Comparison of ENCODE assay signal across 8 cellular contexts in genomic region chr19:11504502-11505031, GRCh38. TPM values are rescaled to one million over a fixed set of nuclear protein-coding genes. Genes with fewer than 3 reads are reported as not detected.
DNase-seq lines count a peak whose midpoint lies in the region; ATAC-seq, FAIRE-seq and TF ChIP-seq lines count a peak whose summit lies in the region.

No MANE protein-coding gene starts in this region.

- TF ChIP-seq EP300 in GM12878 (IDR thresholded peaks at IDR 0.05; ENCODE audit: borderline replicate concordance in 1 of 2, control insufficient read depth in 1 of 2, low read depth in 2 of 2, low read length in 2 of 2): no peak

- H3K4me3 ChIP-seq in cardiac muscle cell (peak overlapping the region; percentile 87), GM12878 (peak overlapping the region; percentile 83), lower lobe of right lung (peak overlapping the region; percentile 91)

- peaks cover 8% of the 10 kb centered on the region for H3K4me1 Mint-ChIP-seq in type B pancreatic cell (ENCODE audit: unreplicated experiment)

- SMC1A ChIA-PET in GM12878 (lab: Charles Lee; ENCODE audit: uncharacterized antibody, unreplicated experiment): interaction anchor here (1.2 kb wide), 1 partner anchor 55 kb away, joined by 3 read pairs; no protein-coding TSS in a partner anchor

- RAD21 ChIA-PET in GM12878 (lab: Charles Lee; ENCODE audit: unreplicated experiment): interaction anchor here (0.6 kb wide), 1 partner anchor 54 kb away, joined by 3 read pairs; the partner anchor contains the start of gene ELOF1

- in situ Hi-C loops in GM12878 (cut with MboI): no loop called here

- H2AFZ ChIP-seq in GM12878 (ENCODE audit: control insufficient read depth, low read depth, low read length): peak overlapping the region; percentile 5; the same call in 1 of the 2 replicates

- POLR2A ChIA-PET in GM12878 (lab: Charles Lee): no interaction called here

- H3K4me3 Mint-ChIP-seq in type B pancreatic cell: peak overlapping the region; percentile 92

- H3K27me3 Mint-ChIP-seq in type B pancreatic cell: no peaks in the 10 kb centered on the region

- intact Hi-C loops in left cardiac atrium (cut with DNase I) (no loop called here), GM12878 (cut with micrococcal nuclease; ENCODE audit: unreplicated experiment) (loop anchor here (1.0 kb wide), 1 partner anchor 69 kb away; the partner anchor contains the start of genes ODAD3 and PRKCSH), lower lobe of right lung (cut with DNase I) (no loop called here)

- peak overlapping the region; percentile 54 for H3K9ac ChIP-seq in GM12878 (ENCODE audit: control insufficient read depth, insufficient read depth, low read length)

- 69% methylated on average over 7 of the region's 7 CpGs for WGBS in GM12878 (ENCODE audit: insufficient coverage, insufficient replicate concordance, low lambda C conversion rate, missing lambda C conversion rate)

- FAIRE-seq in GM12878 (lab: Jason Lieb, UNC): no peak

- peak overlapping the region; percentile 96 for H3K27ac ChIP-seq in cardiac muscle cell
- H3K27ac ChIP-seq in GM12878 (ENCODE audit: control insufficient read depth, insufficient read depth): no peak overlapping the region
- peak overlapping the region; percentile 96 for H3K27ac ChIP-seq in lower lobe of right lung

- TF ChIP-seq POLR2A in GM12878 (IDR thresholded peaks at IDR 0.05; ENCODE audit: low read depth, low read length) (no peak), GM18505 (IDR thresholded peaks at IDR 0.05; ENCODE audit: borderline replicate concordance, extremely low read depth, insufficient read depth, insufficient read length) (no peak)

- H3K27ac Mint-ChIP-seq in type B pancreatic cell: peak overlapping the region; percentile 91

- no peak for DNase-seq in cardiac muscle cell (ENCODE audit: low read depth in 1 of 2, low spot score in 1 of 2)
- no peak for DNase-seq in left cardiac atrium
- DNase-seq in GM12878 (ENCODE audit: low read depth, low spot score): no peak
- no peak for DNase-seq in lower lobe of right lung
- no peak for DNase-seq in type B pancreatic cell (ENCODE audit: extremely low spot score, unreplicated experiment)
- no peak for DNase-seq in DMS153 (lab: John Stamatoyannopoulos, UW)

- peaks cover 13% of the 10 kb centered on the region for H3K4me1 ChIP-seq in cardiac muscle cell (ENCODE audit: low read depth)
- no peaks in the 10 kb centered on the region for H3K4me1 ChIP-seq in GM12878 (ENCODE audit: control insufficient read depth, insufficient read depth, low read length)
- H3K4me1 ChIP-seq in lower lobe of right lung: peaks cover 9% of the 10 kb centered on the region

- no peaks in the 10 kb centered on the region for H3K36me3 Mint-ChIP-seq in type B pancreatic cell

- BruUV-seq in GM12878 (replicated peaks; lab: Mats Ljungman, UMichigan): no TSS peak

- H3K9me3 ChIP-seq in cardiac muscle cell (ENCODE audit: low read depth) (no peaks in the 10 kb centered on the region), GM12878 (replicated peaks; ENCODE audit: control insufficient read depth, insufficient read depth, low read length) (no peaks in the 10 kb centered on the region), lower lobe of right lung (no peaks in the 10 kb centered on the region)

- no peaks in the 10 kb centered on the region for H3K27me3 ChIP-seq in cardiac muscle cell
- no peaks in the 10 kb centered on the region for H3K27me3 ChIP-seq in GM12878 (replicated peaks in 1 of 2; ENCODE audit: control insufficient read depth in 2 of 2, insufficient read depth in 2 of 2, low read length in 1 of 2)
- H3K27me3 ChIP-seq in lower lobe of right lung (ENCODE audit: low read depth): no peaks in the 10 kb centered on the region

- H3K36me3 ChIP-seq in cardiac muscle cell (no peaks in the 10 kb centered on the region), GM12878 (ENCODE audit: control insufficient read depth in 2 of 2, insufficient read depth in 2 of 2, low read length in 1 of 2) (no peaks in the 10 kb centered on the region), lower lobe of right lung (no peaks in the 10 kb centered on the region)

- CTCF ChIA-PET in GM12878 (lab: Yijun Ruan, JAX): no interaction called here

- ATAC-seq in left cardiac atrium (no peak), GM12878 (no peak), lower lobe of right lung (no peak), HG02884 (IDR thresholded peaks at IDR 0.05; ENCODE audit: unreplicated experiment) (no peak), GM18505 (IDR thresholded peaks at IDR 0.05; ENCODE audit: unreplicated experiment) (no peak)

- H4K20me1 ChIP-seq in GM12878 (ENCODE audit: control insufficient read depth, insufficient read depth): no peaks in the 10 kb centered on the region

- no peak for TF ChIP-seq CTCF in cardiac muscle cell (IDR thresholded peaks at IDR 0.05; ENCODE audit: low read depth, low read length)
- no peak for TF ChIP-seq CTCF in GM12878 (IDR thresholded peaks at IDR 0.05 in 2 of 3, conservative IDR thresholded peaks at IDR 0.05 in 1 of 3; ENCODE audit: control insufficient read depth in 2 of 3, extremely low read depth in 1 of 3, insufficient read depth in 1 of 3, low read depth in 3 of 3, low read length in 3 of 3)
- no peak for TF ChIP-seq CTCF in lower lobe of right lung (IDR thresholded peaks at IDR 0.05)
- no peak for TF ChIP-seq CTCF in type B pancreatic cell (conservative IDR thresholded peaks at IDR 0.05)

- TF ChIP-seq RAD21 in GM12878 (IDR thresholded peaks at IDR 0.05; ENCODE audit: insufficient read depth, low read depth, low read length): no peak

- H3K4me2 ChIP-seq in GM12878 (ENCODE audit: control insufficient read depth, insufficient read depth): peak overlapping the region; percentile 78

- no peaks in the 10 kb centered on the region for H3K9me3 Mint-ChIP-seq in type B pancreatic cell

- H3K79me2 ChIP-seq in GM12878 (ENCODE audit: control insufficient read depth, insufficient read depth, low read length): peaks cover 4% of the 10 kb centered on the region

RNA-seq across cellular contexts. Expression of gene ZNF653, which starts 1.1 kb away (rescaled TPM):
- total RNA-seq in cardiac muscle cell (13.8 and 19.0 TPM in 2 replicates), left cardiac atrium (1 to 10 TPM; 3.7 to 4.9 TPM), GM12878 (2014; rRNA removed) (6.8 and 7.2 TPM in 2 replicates), GM12878 (2014; rRNA removed; fragmentation: Illumina TruSeq; extraction: Trizol) (4.3 and 5.2 TPM in 2 replicates), GM12878 (2021) (9.5 and 10.0 TPM in 2 replicates), lower lobe of right lung (9.2 TPM), type B pancreatic cell (ENCODE audit: low replicate concordance) (11.5 and 13.4 TPM in 2 replicates)
- polyA plus RNA-seq in cardiac muscle cell (10.6 and 14.4 TPM in 2 replicates), GM12878 (2011; rRNA removed) (9.5 and 13.2 TPM in 2 replicates), GM12878 (2014; fragmentation: Illumina TruSeq; extraction: Trizol) (1.8 and 6.2 TPM in 2 replicates), GM12878 (2014; fragmentation: Nextera tagmentation; extraction: Ambion mirVana) (not detected), GM12878 (2014; rRNA removed) (8.1 and 11.2 TPM in 2 replicates), GM12878 (2016; fragmentation: Nextera tagmentation; extraction: Ambion mirVana) (1 to 10 TPM; 2.2 to 2.8 TPM)
- 21.0 and 22.1 TPM in 2 replicates for total RNA-seq in GM12878 (2013; cell fraction: nucleolus; rRNA removed)
- 3.1 TPM for polyA plus RNA-seq in GM12878 (2011; ENCODE audit: low read depth)
- polyA plus RNA-seq in GM12878 (2011; cell fraction: cytosol; rRNA removed): 21.7 and 28.8 TPM in 2 replicates
- 34.5 and 38.5 TPM in 2 replicates for polyA plus RNA-seq in GM12878 (2011; cell fraction: nucleus; rRNA removed)
- 4.9 and 7.7 TPM in 2 replicates for polyA plus RNA-seq in GM12878 (2012)
- 5.5 and 10.6 TPM in 2 replicates for polyA minus RNA-seq in GM12878 (2011; rRNA and poly(A)+ RNA removed)
- polyA minus RNA-seq in GM12878 (2011; cell fraction: cytosol; rRNA and poly(A)+ RNA removed): 1.9 and 7.0 TPM in 2 replicates
- 8.1 and 14.7 TPM in 2 replicates for polyA minus RNA-seq in GM12878 (2011; cell fraction: nucleus; rRNA and poly(A)+ RNA removed)

RNA-seq across cellular contexts. Expression of gene ELAVL3, which starts 23.7 kb away (rescaled TPM):
- total RNA-seq in cardiac muscle cell (0.09 and 0.18 TPM in 2 replicates), left cardiac atrium (under 1 TPM; 0.24 to 0.50 TPM), GM12878 (2014; rRNA removed) (under 0.01 TPM in 1 of 2 replicates, not detected in the other), GM12878 (2014; rRNA removed; fragmentation: Illumina TruSeq; extraction: Trizol) (not detected in 2 replicates), GM12878 (2021) (not detected in 2 replicates), lower lobe of right lung (not detected), type B pancreatic cell (ENCODE audit: low replicate concordance) (1.7 and 3.3 TPM in 2 replicates)
- polyA plus RNA-seq in cardiac muscle cell (0.10 TPM in 1 of 2 replicates, not detected in the other), GM12878 (2011; rRNA removed) (not detected in 2 replicates), GM12878 (2014; fragmentation: Illumina TruSeq; extraction: Trizol) (0.01 TPM in 1 of 2 replicates, not detected in the other), GM12878 (2014; fragmentation: Nextera tagmentation; extraction: Ambion mirVana) (not detected), GM12878 (2014; rRNA removed) (0.06 TPM in 1 of 2 replicates, not detected in the other), GM12878 (2016; fragmentation: Nextera tagmentation; extraction: Ambion mirVana) (under 1 TPM in 1 of 2 experiments, not detected in 1; 0.05 TPM)
- not detected in 2 replicates for total RNA-seq in GM12878 (2013; cell fraction: nucleolus; rRNA removed)
- not detected for polyA plus RNA-seq in GM12878 (2011; ENCODE audit: low read depth)
- polyA plus RNA-seq in GM12878 (2011; cell fraction: cytosol; rRNA removed): not detected in 2 replicates
- 0.01 TPM in 1 of 2 replicates, not detected in the other for polyA plus RNA-seq in GM12878 (2011; cell fraction: nucleus; rRNA removed)
- 0.07 and 0.13 TPM in 2 replicates for polyA plus RNA-seq in GM12878 (2012)
- not detected in 2 replicates for polyA minus RNA-seq in GM12878 (2011; rRNA and poly(A)+ RNA removed)
- polyA minus RNA-seq in GM12878 (2011; cell fraction: cytosol; rRNA and poly(A)+ RNA removed): not detected in 2 replicates
- not detected in 2 replicates for polyA minus RNA-seq in GM12878 (2011; cell fraction: nucleus; rRNA and poly(A)+ RNA removed)

RNA-seq across cellular contexts. Expression of gene ECSIT, which starts 24.4 kb away (rescaled TPM):
- 71.5 and 91.3 TPM in 2 replicates for total RNA-seq in cardiac muscle cell
- polyA plus RNA-seq in cardiac muscle cell: 56.6 and 64.0 TPM in 2 replicates
- total RNA-seq in left cardiac atrium: 100 to 1,000 TPM in 1 of 2 donors, 10 to 100 TPM in 1; 99.4 to 105 TPM
- total RNA-seq in GM12878 (2013; cell fraction: nucleolus; rRNA removed): 19.2 and 23.6 TPM in 2 replicates
- 56.8 and 59.6 TPM in 2 replicates for total RNA-seq in GM12878 (2014; rRNA removed)
- total RNA-seq in GM12878 (2014; rRNA removed; fragmentation: Illumina TruSeq; extraction: Trizol): 20.0 and 24.0 TPM in 2 replicates
- 52.7 and 54.6 TPM in 2 replicates for total RNA-seq in GM12878 (2021)
- 13.4 TPM for polyA plus RNA-seq in GM12878 (2011; ENCODE audit: low read depth)
- polyA plus RNA-seq in GM12878 (2011; rRNA removed): 23.9 and 46.7 TPM in 2 replicates
- polyA plus RNA-seq in GM12878 (2011; cell fraction: cytosol; rRNA removed): 81.8 and 91.6 TPM in 2 replicates
- 67.1 and 69.0 TPM in 2 replicates for polyA plus RNA-seq in GM12878 (2011; cell fraction: nucleus; rRNA removed)
- polyA plus RNA-seq in GM12878 (2012): 30.1 and 30.5 TPM in 2 replicates
- polyA plus RNA-seq in GM12878 (2014; fragmentation: Illumina TruSeq; extraction: Trizol): 5.7 and 24.0 TPM in 2 replicates
- polyA plus RNA-seq in GM12878 (2014; fragmentation: Nextera tagmentation; extraction: Ambion mirVana): 1 to 10 TPM; 1.0 to 4.9 TPM
- polyA plus RNA-seq in GM12878 (2014; rRNA removed): 40.3 and 50.2 TPM in 2 replicates
- 10 to 100 TPM; 42.3 to 43.6 TPM for polyA plus RNA-seq in GM12878 (2016; fragmentation: Nextera tagmentation; extraction: Ambion mirVana)
- polyA minus RNA-seq in GM12878 (2011; rRNA and poly(A)+ RNA removed): 75.5 and 94.3 TPM in 2 replicates
- 30.3 and 35.7 TPM in 2 replicates for polyA minus RNA-seq in GM12878 (2011; cell fraction: cytosol; rRNA and poly(A)+ RNA removed)
- polyA minus RNA-seq in GM12878 (2011; cell fraction: nucleus; rRNA and poly(A)+ RNA removed): 10.9 and 16.4 TPM in 2 replicates
- total RNA-seq in lower lobe of right lung: 38.7 TPM
- total RNA-seq in type B pancreatic cell (ENCODE audit: low replicate concordance): 40.8 and 42.1 TPM in 2 replicates

RNA-seq across cellular contexts. Expression of gene CNN1, which starts 34.1 kb away (rescaled TPM):
- total RNA-seq in cardiac muscle cell (288 and 520 TPM in 2 replicates), left cardiac atrium (100 to 1,000 TPM; 159 to 208 TPM), GM12878 (2014; rRNA removed) (0.40 and 0.71 TPM in 2 replicates), GM12878 (2014; rRNA removed; fragmentation: Illumina TruSeq; extraction: Trizol) (0.31 and 0.46 TPM in 2 replicates), GM12878 (2021) (0.44 and 0.48 TPM in 2 replicates), lower lobe of right lung (16.4 TPM), type B pancreatic cell (ENCODE audit: low replicate concordance) (2.3 and 7.9 TPM in 2 replicates)
- polyA plus RNA-seq in cardiac muscle cell (219 and 388 TPM in 2 replicates), GM12878 (2011; rRNA removed) (0.15 and 0.19 TPM in 2 replicates), GM12878 (2014; fragmentation: Illumina TruSeq; extraction: Trizol) (0.19 TPM in 1 of 2 replicates, not detected in the other), GM12878 (2014; fragmentation: Nextera tagmentation; extraction: Ambion mirVana) (under 1 TPM; 0.03 to 0.04 TPM), GM12878 (2014; rRNA removed) (0.22 and 0.55 TPM in 2 replicates), GM12878 (2016; fragmentation: Nextera tagmentation; extraction: Ambion mirVana) (under 1 TPM in 1 of 2 experiments, not detected in 1; 0.58 TPM)
- total RNA-seq in GM12878 (2013; cell fraction: nucleolus; rRNA removed): 0.40 TPM in 1 of 2 replicates, not detected in the other
- 0.25 TPM for polyA plus RNA-seq in GM12878 (2011; ENCODE audit: low read depth)
- 0.12 and 0.16 TPM in 2 replicates for polyA plus RNA-seq in GM12878 (2011; cell fraction: cytosol; rRNA removed)
- not detected in 2 replicates for polyA plus RNA-seq in GM12878 (2011; cell fraction: nucleus; rRNA removed)
- polyA plus RNA-seq in GM12878 (2012): 0.20 and 0.55 TPM in 2 replicates
- 0.82 TPM in 1 of 2 replicates, not detected in the other for polyA minus RNA-seq in GM12878 (2011; rRNA and poly(A)+ RNA removed)
- polyA minus RNA-seq in GM12878 (2011; cell fraction: cytosol; rRNA and poly(A)+ RNA removed): not detected in 2 replicates
- polyA minus RNA-seq in GM12878 (2011; cell fraction: nucleus; rRNA and poly(A)+ RNA removed): not detected in 2 replicates

RNA-seq across cellular contexts. Expression of gene ELOF1, which starts 54.5 kb away (rescaled TPM):
- 44.3 and 45.3 TPM in 2 replicates for total RNA-seq in cardiac muscle cell
- 80.2 and 98.6 TPM in 2 replicates for polyA plus RNA-seq in cardiac muscle cell
- total RNA-seq in left cardiac atrium: 10 to 100 TPM; 36.8 to 37.2 TPM
- total RNA-seq in GM12878 (2013; cell fraction: nucleolus; rRNA removed): 15.3 and 21.9 TPM in 2 replicates
- total RNA-seq in GM12878 (2014; rRNA removed): 75.7 and 81.2 TPM in 2 replicates
- total RNA-seq in GM12878 (2014; rRNA removed; fragmentation: Illumina TruSeq; extraction: Trizol): 89.0 and 98.0 TPM in 2 replicates
- 85.1 and 88.2 TPM in 2 replicates for total RNA-seq in GM12878 (2021)
- polyA plus RNA-seq in GM12878 (2011; ENCODE audit: low read depth): 27.8 TPM
- 24.6 and 37.9 TPM in 2 replicates for polyA plus RNA-seq in GM12878 (2011; rRNA removed)
- 95.7 and 121 TPM in 2 replicates for polyA plus RNA-seq in GM12878 (2011; cell fraction: cytosol; rRNA removed)
- polyA plus RNA-seq in GM12878 (2011; cell fraction: nucleus; rRNA removed): 54.4 and 68.3 TPM in 2 replicates
- polyA plus RNA-seq in GM12878 (2012): 68.6 and 69.1 TPM in 2 replicates
- polyA plus RNA-seq in GM12878 (2014; fragmentation: Illumina TruSeq; extraction: Trizol): 56.3 and 97.7 TPM in 2 replicates
- polyA plus RNA-seq in GM12878 (2014; fragmentation: Nextera tagmentation; extraction: Ambion mirVana): 10 to 100 TPM; 11.7 to 28.6 TPM
- polyA plus RNA-seq in GM12878 (2014; rRNA removed): 106 and 127 TPM in 2 replicates
- 100 to 1,000 TPM; 118 to 124 TPM for polyA plus RNA-seq in GM12878 (2016; fragmentation: Nextera tagmentation; extraction: Ambion mirVana)
- 28.5 and 59.0 TPM in 2 replicates for polyA minus RNA-seq in GM12878 (2011; rRNA and poly(A)+ RNA removed)
- polyA minus RNA-seq in GM12878 (2011; cell fraction: cytosol; rRNA and poly(A)+ RNA removed): 21.9 and 29.0 TPM in 2 replicates
- polyA minus RNA-seq in GM12878 (2011; cell fraction: nucleus; rRNA and poly(A)+ RNA removed): 14.0 and 29.9 TPM in 2 replicates
- total RNA-seq in lower lobe of right lung: 44.3 TPM
- 51.3 and 57.1 TPM in 2 replicates for total RNA-seq in type B pancreatic cell (ENCODE audit: low replicate concordance)
